ENCODE assay signal across 1 cellular context in the genomic region with DNA sequence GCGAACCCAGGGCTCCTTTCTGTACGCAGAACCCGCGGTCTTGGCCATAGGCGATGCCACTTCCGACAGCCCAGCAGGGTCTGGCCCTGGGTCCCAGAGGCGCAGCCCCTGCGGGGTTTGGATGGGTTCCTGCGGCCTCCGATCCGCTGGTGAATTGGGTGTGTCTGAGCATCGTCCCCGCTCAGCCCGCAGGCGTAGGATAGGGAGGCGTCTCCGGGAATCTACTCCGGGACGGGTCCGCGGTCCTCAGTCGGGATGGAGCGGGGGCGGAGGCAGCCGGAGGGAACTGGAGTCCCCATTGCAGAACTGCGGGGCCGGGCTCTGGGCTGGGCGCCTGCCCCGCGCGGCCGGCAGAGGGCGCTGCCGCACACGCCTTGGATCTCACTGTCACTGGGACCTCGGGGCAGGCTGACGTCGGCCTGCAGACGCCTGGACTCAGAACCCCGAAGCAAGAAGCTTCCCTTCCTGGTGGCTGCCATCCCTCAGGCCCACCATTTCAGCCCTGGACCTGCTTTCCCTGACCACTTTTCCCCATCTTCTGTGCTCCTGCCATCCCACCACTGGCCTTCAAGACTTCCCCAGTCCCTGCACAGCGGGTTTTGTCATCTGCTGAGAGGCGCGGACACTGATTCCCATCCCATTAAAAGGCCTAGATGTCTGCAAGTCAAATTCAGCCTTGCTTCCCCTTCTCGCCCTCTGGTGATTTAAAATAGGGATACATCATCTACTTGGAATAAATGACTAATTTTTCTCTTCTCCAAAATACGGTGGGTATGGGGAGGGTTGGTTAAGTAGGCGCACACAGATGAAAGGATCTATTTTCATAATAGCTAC.
TF ChIP-seq lines count a peak whose summit lies in the region.

No MANE protein-coding gene starts in this region.

TF ChIP-seq in HepG2, 621 proteins besides CTCF, POLR2A, EP300 and RAD21 (continued from another document and continues in another):
- TF ChIP-seq, protein P1, sequence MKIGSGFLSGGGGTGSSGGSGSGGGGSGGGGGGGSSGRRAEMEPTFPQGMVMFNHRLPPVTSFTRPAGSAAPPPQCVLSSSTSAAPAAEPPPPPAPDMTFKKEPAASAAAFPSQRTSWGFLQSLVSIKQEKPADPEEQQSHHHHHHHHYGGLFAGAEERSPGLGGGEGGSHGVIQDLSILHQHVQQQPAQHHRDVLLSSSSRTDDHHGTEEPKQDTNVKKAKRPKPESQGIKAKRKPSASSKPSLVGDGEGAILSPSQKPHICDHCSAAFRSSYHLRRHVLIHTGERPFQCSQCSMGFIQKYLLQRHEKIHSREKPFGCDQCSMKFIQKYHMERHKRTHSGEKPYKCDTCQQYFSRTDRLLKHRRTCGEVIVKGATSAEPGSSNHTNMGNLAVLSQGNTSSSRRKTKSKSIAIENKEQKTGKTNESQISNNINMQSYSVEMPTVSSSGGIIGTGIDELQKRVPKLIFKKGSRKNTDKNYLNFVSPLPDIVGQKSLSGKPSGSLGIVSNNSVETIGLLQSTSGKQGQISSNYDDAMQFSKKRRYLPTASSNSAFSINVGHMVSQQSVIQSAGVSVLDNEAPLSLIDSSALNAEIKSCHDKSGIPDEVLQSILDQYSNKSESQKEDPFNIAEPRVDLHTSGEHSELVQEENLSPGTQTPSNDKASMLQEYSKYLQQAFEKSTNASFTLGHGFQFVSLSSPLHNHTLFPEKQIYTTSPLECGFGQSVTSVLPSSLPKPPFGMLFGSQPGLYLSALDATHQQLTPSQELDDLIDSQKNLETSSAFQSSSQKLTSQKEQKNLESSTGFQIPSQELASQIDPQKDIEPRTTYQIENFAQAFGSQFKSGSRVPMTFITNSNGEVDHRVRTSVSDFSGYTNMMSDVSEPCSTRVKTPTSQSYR (CRISPR knock-in tag; IDR thresholded peaks at IDR 0.05; ENCODE audit: borderline replicate concordance): no peak
- no peak for TF ChIP-seq NFKB2 (CRISPR knock-in tag; IDR thresholded peaks at IDR 0.05; ENCODE audit: borderline replicate concordance)
- TF ChIP-seq, protein P2, sequence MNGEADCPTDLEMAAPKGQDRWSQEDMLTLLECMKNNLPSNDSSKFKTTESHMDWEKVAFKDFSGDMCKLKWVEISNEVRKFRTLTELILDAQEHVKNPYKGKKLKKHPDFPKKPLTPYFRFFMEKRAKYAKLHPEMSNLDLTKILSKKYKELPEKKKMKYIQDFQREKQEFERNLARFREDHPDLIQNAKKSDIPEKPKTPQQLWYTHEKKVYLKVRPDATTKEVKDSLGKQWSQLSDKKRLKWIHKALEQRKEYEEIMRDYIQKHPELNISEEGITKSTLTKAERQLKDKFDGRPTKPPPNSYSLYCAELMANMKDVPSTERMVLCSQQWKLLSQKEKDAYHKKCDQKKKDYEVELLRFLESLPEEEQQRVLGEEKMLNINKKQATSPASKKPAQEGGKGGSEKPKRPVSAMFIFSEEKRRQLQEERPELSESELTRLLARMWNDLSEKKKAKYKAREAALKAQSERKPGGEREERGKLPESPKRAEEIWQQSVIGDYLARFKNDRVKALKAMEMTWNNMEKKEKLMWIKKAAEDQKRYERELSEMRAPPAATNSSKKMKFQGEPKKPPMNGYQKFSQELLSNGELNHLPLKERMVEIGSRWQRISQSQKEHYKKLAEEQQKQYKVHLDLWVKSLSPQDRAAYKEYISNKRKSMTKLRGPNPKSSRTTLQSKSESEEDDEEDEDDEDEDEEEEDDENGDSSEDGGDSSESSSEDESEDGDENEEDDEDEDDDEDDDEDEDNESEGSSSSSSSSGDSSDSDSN (CRISPR knock-in tag; IDR thresholded peaks at IDR 0.05): peak; percentile 72; the same call in 1 of the 2 replicates
- TF ChIP-seq ZNF709 (CRISPR knock-in tag; IDR thresholded peaks at IDR 0.05): 0 out of 2 replicates have a peak, but pooled peaks have one; percentile 27
- no peak for TF ChIP-seq ZFP1 (CRISPR knock-in tag; IDR thresholded peaks at IDR 0.05)
- TF ChIP-seq, protein P3, sequence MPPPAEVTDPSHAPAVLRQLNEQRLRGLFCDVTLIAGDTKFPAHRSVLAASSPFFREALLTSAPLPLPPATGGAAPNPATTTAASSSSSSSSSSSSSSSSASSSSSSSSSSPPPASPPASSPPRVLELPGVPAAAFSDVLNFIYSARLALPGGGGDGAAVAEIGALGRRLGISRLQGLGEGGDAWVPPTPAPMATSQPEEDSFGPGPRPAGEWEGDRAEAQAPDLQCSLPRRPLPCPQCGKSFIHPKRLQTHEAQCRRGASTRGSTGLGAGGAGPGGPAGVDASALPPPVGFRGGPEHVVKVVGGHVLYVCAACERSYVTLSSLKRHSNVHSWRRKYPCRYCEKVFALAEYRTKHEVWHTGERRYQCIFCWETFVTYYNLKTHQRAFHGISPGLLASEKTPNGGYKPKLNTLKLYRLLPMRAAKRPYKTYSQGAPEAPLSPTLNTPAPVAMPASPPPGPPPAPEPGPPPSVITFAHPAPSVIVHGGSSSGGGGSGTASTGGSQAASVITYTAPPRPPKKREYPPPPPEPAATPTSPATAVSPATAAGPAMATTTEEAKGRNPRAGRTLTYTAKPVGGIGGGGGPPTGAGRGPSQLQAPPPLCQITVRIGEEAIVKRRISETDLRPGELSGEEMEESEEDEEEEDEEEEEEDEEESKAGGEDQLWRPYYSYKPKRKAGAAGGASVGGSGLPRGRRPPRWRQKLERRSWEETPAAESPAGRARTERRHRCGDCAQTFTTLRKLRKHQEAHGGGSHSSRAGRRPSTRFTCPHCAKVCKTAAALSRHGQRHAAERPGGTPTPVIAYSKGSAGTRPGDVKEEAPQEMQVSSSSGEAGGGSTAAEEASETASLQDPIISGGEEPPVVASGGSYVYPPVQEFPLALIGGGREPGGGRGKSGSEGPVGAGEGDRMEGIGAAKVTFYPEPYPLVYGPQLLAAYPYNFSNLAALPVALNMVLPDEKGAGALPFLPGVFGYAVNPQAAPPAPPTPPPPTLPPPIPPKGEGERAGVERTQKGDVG (CRISPR knock-in tag; IDR thresholded peaks at IDR 0.05; ENCODE audit: borderline replicate concordance): no peak
- no peak for TF ChIP-seq FOXM1 (CRISPR knock-in tag; IDR thresholded peaks at IDR 0.05)
- no peak for TF ChIP-seq ZNF101 (CRISPR knock-in tag; IDR thresholded peaks at IDR 0.05; ENCODE audit: borderline replicate concordance, low read depth)
- no peak for TF ChIP-seq KMT2B (CRISPR knock-in tag; IDR thresholded peaks at IDR 0.05)
- no peak; the same call in 1 of the 2 replicates for TF ChIP-seq NR2F2 (IDR thresholded peaks at IDR 0.05; ENCODE audit: borderline replicate concordance, low read depth)
- no peak for TF ChIP-seq AKAP8 (CRISPR knock-in tag; IDR thresholded peaks at IDR 0.05)
- TF ChIP-seq, protein P4, sequence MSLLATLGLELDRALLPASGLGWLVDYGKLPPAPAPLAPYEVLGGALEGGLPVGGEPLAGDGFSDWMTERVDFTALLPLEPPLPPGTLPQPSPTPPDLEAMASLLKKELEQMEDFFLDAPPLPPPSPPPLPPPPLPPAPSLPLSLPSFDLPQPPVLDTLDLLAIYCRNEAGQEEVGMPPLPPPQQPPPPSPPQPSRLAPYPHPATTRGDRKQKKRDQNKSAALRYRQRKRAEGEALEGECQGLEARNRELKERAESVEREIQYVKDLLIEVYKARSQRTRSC (CRISPR knock-in tag; IDR thresholded peaks at IDR 0.05; ENCODE audit: low read depth): no peak
- TF ChIP-seq, protein P5, sequence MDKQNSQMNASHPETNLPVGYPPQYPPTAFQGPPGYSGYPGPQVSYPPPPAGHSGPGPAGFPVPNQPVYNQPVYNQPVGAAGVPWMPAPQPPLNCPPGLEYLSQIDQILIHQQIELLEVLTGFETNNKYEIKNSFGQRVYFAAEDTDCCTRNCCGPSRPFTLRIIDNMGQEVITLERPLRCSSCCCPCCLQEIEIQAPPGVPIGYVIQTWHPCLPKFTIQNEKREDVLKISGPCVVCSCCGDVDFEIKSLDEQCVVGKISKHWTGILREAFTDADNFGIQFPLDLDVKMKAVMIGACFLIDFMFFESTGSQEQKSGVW (CRISPR knock-in tag; IDR thresholded peaks at IDR 0.05; ENCODE audit: borderline replicate concordance): no peak
- TF ChIP-seq, protein P6, sequence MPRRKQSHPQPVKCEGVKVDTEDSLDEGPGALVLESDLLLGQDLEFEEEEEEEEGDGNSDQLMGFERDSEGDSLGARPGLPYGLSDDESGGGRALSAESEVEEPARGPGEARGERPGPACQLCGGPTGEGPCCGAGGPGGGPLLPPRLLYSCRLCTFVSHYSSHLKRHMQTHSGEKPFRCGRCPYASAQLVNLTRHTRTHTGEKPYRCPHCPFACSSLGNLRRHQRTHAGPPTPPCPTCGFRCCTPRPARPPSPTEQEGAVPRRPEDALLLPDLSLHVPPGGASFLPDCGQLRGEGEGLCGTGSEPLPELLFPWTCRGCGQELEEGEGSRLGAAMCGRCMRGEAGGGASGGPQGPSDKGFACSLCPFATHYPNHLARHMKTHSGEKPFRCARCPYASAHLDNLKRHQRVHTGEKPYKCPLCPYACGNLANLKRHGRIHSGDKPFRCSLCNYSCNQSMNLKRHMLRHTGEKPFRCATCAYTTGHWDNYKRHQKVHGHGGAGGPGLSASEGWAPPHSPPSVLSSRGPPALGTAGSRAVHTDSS (CRISPR knock-in tag; conservative IDR thresholded peaks at IDR 0.05): no peak
- TF ChIP-seq MAF1 (CRISPR knock-in tag; IDR thresholded peaks at IDR 0.05; ENCODE audit: borderline replicate concordance): no peak
- no peak for TF ChIP-seq POLR2AphosphoS5 (IDR thresholded peaks at IDR 0.05; ENCODE audit: low read depth, low read length)
- no peak for TF ChIP-seq BRCA1 (CRISPR knock-in tag; IDR thresholded peaks at IDR 0.05)
- TF ChIP-seq FOXA3 (CRISPR knock-in tag; IDR thresholded peaks at IDR 0.05): no peak
- TF ChIP-seq, protein P7, sequence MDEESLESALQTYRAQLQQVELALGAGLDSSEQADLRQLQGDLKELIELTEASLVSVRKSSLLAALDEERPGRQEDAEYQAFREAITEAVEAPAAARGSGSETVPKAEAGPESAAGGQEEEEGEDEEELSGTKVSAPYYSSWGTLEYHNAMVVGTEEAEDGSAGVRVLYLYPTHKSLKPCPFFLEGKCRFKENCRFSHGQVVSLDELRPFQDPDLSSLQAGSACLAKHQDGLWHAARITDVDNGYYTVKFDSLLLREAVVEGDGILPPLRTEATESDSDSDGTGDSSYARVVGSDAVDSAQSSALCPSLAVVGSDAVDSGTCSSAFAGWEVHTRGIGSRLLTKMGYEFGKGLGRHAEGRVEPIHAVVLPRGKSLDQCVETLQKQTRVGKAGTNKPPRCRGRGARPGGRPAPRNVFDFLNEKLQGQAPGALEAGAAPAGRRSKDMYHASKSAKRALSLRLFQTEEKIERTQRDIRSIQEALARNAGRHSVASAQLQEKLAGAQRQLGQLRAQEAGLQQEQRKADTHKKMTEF (CRISPR knock-in tag; IDR thresholded peaks at IDR 0.05): peak; percentile 47; the same call in 1 of the 2 replicates
- TF ChIP-seq, protein P8, sequence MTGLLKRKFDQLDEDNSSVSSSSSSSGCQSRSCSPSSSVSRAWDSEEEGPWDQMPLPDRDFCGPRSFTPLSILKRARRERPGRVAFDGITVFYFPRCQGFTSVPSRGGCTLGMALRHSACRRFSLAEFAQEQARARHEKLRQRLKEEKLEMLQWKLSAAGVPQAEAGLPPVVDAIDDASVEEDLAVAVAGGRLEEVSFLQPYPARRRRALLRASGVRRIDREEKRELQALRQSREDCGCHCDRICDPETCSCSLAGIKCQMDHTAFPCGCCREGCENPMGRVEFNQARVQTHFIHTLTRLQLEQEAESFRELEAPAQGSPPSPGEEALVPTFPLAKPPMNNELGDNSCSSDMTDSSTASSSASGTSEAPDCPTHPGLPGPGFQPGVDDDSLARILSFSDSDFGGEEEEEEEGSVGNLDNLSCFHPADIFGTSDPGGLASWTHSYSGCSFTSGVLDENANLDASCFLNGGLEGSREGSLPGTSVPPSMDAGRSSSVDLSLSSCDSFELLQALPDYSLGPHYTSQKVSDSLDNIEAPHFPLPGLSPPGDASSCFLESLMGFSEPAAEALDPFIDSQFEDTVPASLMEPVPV (CRISPR knock-in tag; IDR thresholded peaks at IDR 0.05): peak; percentile 34; the same call in 1 of the 2 replicates
- TF ChIP-seq CHCHD3 (CRISPR knock-in tag; IDR thresholded peaks at IDR 0.05): no peak
- TF ChIP-seq, protein P9, sequence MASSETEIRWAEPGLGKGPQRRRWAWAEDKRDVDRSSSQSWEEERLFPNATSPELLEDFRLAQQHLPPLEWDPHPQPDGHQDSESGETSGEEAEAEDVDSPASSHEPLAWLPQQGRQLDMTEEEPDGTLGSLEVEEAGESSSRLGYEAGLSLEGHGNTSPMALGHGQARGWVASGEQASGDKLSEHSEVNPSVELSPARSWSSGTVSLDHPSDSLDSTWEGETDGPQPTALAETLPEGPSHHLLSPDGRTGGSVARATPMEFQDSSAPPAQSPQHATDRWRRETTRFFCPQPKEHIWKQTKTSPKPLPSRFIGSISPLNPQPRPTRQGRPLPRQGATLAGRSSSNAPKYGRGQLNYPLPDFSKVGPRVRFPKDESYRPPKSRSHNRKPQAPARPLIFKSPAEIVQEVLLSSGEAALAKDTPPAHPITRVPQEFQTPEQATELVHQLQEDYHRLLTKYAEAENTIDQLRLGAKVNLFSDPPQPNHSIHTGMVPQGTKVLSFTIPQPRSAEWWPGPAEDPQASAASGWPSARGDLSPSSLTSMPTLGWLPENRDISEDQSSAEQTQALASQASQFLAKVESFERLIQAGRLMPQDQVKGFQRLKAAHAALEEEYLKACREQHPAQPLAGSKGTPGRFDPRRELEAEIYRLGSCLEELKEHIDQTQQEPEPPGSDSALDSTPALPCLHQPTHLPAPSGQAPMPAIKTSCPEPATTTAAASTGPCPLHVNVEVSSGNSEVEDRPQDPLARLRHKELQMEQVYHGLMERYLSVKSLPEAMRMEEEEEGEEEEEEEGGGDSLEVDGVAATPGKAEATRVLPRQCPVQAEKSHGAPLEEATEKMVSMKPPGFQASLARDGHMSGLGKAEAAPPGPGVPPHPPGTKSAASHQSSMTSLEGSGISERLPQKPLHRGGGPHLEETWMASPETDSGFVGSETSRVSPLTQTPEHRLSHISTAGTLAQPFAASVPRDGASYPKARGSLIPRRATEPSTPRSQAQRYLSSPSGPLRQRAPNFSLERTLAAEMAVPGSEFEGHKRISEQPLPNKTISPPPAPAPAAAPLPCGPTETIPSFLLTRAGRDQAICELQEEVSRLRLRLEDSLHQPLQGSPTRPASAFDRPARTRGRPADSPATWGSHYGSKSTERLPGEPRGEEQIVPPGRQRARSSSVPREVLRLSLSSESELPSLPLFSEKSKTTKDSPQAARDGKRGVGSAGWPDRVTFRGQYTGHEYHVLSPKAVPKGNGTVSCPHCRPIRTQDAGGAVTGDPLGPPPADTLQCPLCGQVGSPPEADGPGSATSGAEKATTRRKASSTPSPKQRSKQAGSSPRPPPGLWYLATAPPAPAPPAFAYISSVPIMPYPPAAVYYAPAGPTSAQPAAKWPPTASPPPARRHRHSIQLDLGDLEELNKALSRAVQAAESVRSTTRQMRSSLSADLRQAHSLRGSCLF (CRISPR knock-in tag; IDR thresholded peaks at IDR 0.05; ENCODE audit: borderline replicate concordance): no peak
- TF ChIP-seq ZBTB7B (CRISPR knock-in tag; IDR thresholded peaks at IDR 0.05): 0 out of 2 replicates have a peak, but pooled peaks have one; percentile 17
- TF ChIP-seq ZNF329 (CRISPR knock-in tag; IDR thresholded peaks at IDR 0.05; ENCODE audit: low read depth): no peak
- TF ChIP-seq MIER2 (CRISPR knock-in tag; IDR thresholded peaks at IDR 0.05): no peak
- TF ChIP-seq SP2 (CRISPR knock-in tag; IDR thresholded peaks at IDR 0.05): no peak
- TF ChIP-seq ZBTB3 (CRISPR knock-in tag; IDR thresholded peaks at IDR 0.05; ENCODE audit: borderline replicate concordance, low read depth): no peak
- TF ChIP-seq, protein P10, sequence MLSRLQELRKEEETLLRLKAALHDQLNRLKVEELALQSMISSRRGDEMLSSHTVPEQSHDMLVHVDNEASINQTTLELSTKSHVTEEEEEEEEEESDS (CRISPR knock-in tag; IDR thresholded peaks at IDR 0.05; ENCODE audit: borderline replicate concordance): no peak
- peak; percentile 73; the same call in 1 of the 2 replicates for TF ChIP-seq MTA1 (CRISPR knock-in tag; IDR thresholded peaks at IDR 0.05; ENCODE audit: borderline replicate concordance)
- TF ChIP-seq PRPF4 (IDR thresholded peaks at IDR 0.05; ENCODE audit: low read depth, low read length, poor library complexity, severe bottlenecking): no peak
- TF ChIP-seq BRD4 (CRISPR knock-in tag; IDR thresholded peaks at IDR 0.05): no peak
